ENCODE assay signal across 8 cellular contexts in genomic region chr18:9101730-9102390, GRCh38. TPM values are rescaled to one million over a fixed set of nuclear protein-coding genes. Genes with fewer than 3 reads are reported as not detected.
DNase-seq lines count a peak whose midpoint lies in the region; ATAC-seq lines count a peak whose summit lies in the region.

No MANE protein-coding gene starts in this region.

- intact Hi-C loops in right cardiac atrium (cut with DNase I) = loop anchor here in 1 of 4 donors (5.0 kb wide), 1 partner anchor 35 kb away; the partner anchor contains the start of gene ANKRD12

- H3K4me3 Mint-ChIP-seq in activated naive CD8-positive, alpha-beta T cell treated with anti-CD3 and anti-CD28 coated beads, Interleukin-2, amount 50 U/mL, for 24 hours = peak overlapping the region; percentile 91

- peak; percentile 3 for ATAC-seq in HG02759 (IDR thresholded peaks at IDR 0.05; ENCODE audit: unreplicated experiment)
- peak; percentile 31 for ATAC-seq in activated naive CD8-positive, alpha-beta T cell treated with anti-CD3 and anti-CD28 coated beads, Interleukin-2, amount 50 U/mL, for 24 hours
- ATAC-seq in right cardiac atrium = peak; percentile 47 to 69

- H3K27me3 ChIP-seq in right cardiac atrium (ENCODE audit: control insufficient read depth, insufficient read depth) = no peaks in the 10 kb centered on the region
- no peaks in the 10 kb centered on the region for H3K27me3 ChIP-seq in rectal smooth muscle tissue (ENCODE audit: control insufficient read depth, insufficient read depth, low read length)

- H3K9me3 Mint-ChIP-seq in activated naive CD8-positive, alpha-beta T cell treated with anti-CD3 and anti-CD28 coated beads, Interleukin-2, amount 50 U/mL, for 24 hours = no peaks in the 10 kb centered on the region

- no peaks in the 10 kb centered on the region for H3K27me3 Mint-ChIP-seq in activated naive CD8-positive, alpha-beta T cell treated with anti-CD3 and anti-CD28 coated beads, Interleukin-2, amount 50 U/mL, for 24 hours

- peak overlapping the region; percentile 93 for H3K27ac Mint-ChIP-seq in activated naive CD8-positive, alpha-beta T cell treated with anti-CD3 and anti-CD28 coated beads, Interleukin-2, amount 50 U/mL, for 24 hours

- WGBS in right cardiac atrium = 5% methylated on average over 9 of the region's 9 CpGs

- H3K9me3 ChIP-seq in right cardiac atrium (ENCODE audit: control insufficient read depth, low read length) = no peaks in the 10 kb centered on the region

- peak overlapping the region; percentile 97 for H3K4me3 ChIP-seq in right cardiac atrium (ENCODE audit: low read length)
- peak overlapping the region; percentile 73 for H3K4me3 ChIP-seq in rectal smooth muscle tissue (ENCODE audit: low read length)

- peak overlapping the region; percentile 84 for H3K9ac ChIP-seq in rectal smooth muscle tissue (ENCODE audit: low read length)

- H3K27ac ChIP-seq in right cardiac atrium (ENCODE audit: low read length) (peak overlapping the region; percentile 57), rectal smooth muscle tissue (ENCODE audit: low read depth, low read length) (peak overlapping the region; percentile 79)

- H3K4me1 ChIP-seq in right cardiac atrium (ENCODE audit: control insufficient read depth, insufficient read depth, low read length) (peaks cover 2% of the 10 kb centered on the region), rectal smooth muscle tissue (ENCODE audit: control insufficient read depth, insufficient read depth, low read length) (peaks cover 26% of the 10 kb centered on the region)

- peaks cover 49% of the 10 kb centered on the region for H3K4me1 Mint-ChIP-seq in activated naive CD8-positive, alpha-beta T cell treated with anti-CD3 and anti-CD28 coated beads, Interleukin-2, amount 50 U/mL, for 24 hours

- DNase-seq in DMS79 treated with DMSO at 0.1 percent for 48 hours (lab: John Stamatoyannopoulos, UW) (peak; percentile 25), DMS79 (lab: John Stamatoyannopoulos, UW) (no peak), NCI-H226 (peak; percentile 62), right cardiac atrium (no peak)
- no peak for DNase-seq in activated naive CD8-positive, alpha-beta T cell treated with anti-CD3 and anti-CD28 coated beads, Interleukin-2, amount 50 U/mL, for 24 hours
- no peak for DNase-seq in activated effector memory CD4-positive, alpha-beta T cell treated with Interleukin-2 at 50 U/mL for 16 hours

- no peaks in the 10 kb centered on the region for H3K36me3 ChIP-seq in rectal smooth muscle tissue (ENCODE audit: control insufficient read depth, insufficient read depth, low read length)

- peaks cover 40% of the 10 kb centered on the region for H3K36me3 Mint-ChIP-seq in activated naive CD8-positive, alpha-beta T cell treated with anti-CD3 and anti-CD28 coated beads, Interleukin-2, amount 50 U/mL, for 24 hours (ENCODE audit: low read depth)

RNA-seq across cellular contexts. Expression of gene NDUFV2, which starts 0.6 kb away (rescaled TPM):
- total RNA-seq in right cardiac atrium = 100 to 1,000 TPM; 283 to 340 (median 304) TPM
- 767 TPM for polyA plus RNA-seq in right cardiac atrium

RNA-seq across cellular contexts. Expression of gene ANKRD12, which starts 34.7 kb away (rescaled TPM):
- 10 to 100 TPM; 47.3 to 59.6 (median 51.3) TPM for total RNA-seq in right cardiac atrium
- polyA plus RNA-seq in right cardiac atrium = 7.3 TPM

Comparison
In these comparisons a context has a peak if more than half of its experiments do, and no peak if none do; other contexts are left out.
1. DNase-seq: peak in DMS79 treated with DMSO at 0.1 percent for 48 hours (single experiment) and NCI-H226 (single experiment); none in DMS79 (single experiment), activated naive CD8-positive, alpha-beta T cell treated with anti-CD3 and anti-CD28 coated beads, Interleukin-2, amount 50 U/mL, for 24 hours (single experiment), right cardiac atrium (0 of 3) and activated effector memory CD4-positive, alpha-beta T cell treated with Interleukin-2 at 50 U/mL for 16 hours (single experiment).
2. ATAC-seq: peak in every context shown above with its lines; median percentile 58 in right cardiac atrium; 31 in activated naive CD8-positive, alpha-beta T cell treated with anti-CD3 and anti-CD28 coated beads, Interleukin-2, amount 50 U/mL, for 24 hours; 3 in HG02759.